7 cellular contexts compared by ENCODE assay signal in genomic region chr17:71460943-71461342, GRCh38.
DNase-seq lines count a peak whose midpoint lies in the region; ATAC-seq, FAIRE-seq and TF ChIP-seq lines count a peak whose summit lies in the region.

No MANE protein-coding gene starts in this region.

- H3K27ac ChIP-seq in endodermal cell (ENCODE audit: low read depth, low read length) = peak overlapping the region; percentile 19
- no peak overlapping the region for H3K27ac ChIP-seq in pancreas

- H3K4me1 Mint-ChIP-seq in endodermal cell = peaks cover 16% of the 10 kb centered on the region

- H3K27ac Mint-ChIP-seq in endodermal cell = no peak overlapping the region

- no peak overlapping the region for H3K4me3 Mint-ChIP-seq in endodermal cell

- intact Hi-C loops in pancreas (cut with DNase I) = loop anchor here in 1 of 3 donors (10.0 kb wide), 1 partner anchor 1074 kb away; no protein-coding TSS in a partner anchor

- no peaks in the 10 kb centered on the region for H3K9me3 Mint-ChIP-seq in endodermal cell

- 86 to 94% methylated on average over 4 of the region's 4 CpGs for WGBS in endodermal cell (ENCODE audit: insufficient coverage in 1 of 2, insufficient read length in 1 of 2), 2 experiments
- WGBS in pancreas, 2 donors = 56 to 62% methylated on average over 4 of the region's 4 CpGs

- H3K9ac ChIP-seq in endodermal cell (ENCODE audit: extremely low read depth, low read length, poor library complexity, severe bottlenecking) = no peak overlapping the region

- DNase-seq in GM06990 (ENCODE audit: extremely low read depth, insufficient read length) = no peak
- peak; percentile 78 for DNase-seq in NCI-H146 treated with DMSO at 0.1 percent for 48 hours (lab: John Stamatoyannopoulos, UW; ENCODE audit: unreplicated experiment)
- peak; percentile 85 for DNase-seq in endodermal cell
- peak in 3 of 6 donors; percentile 10 to 62 (median 48) for DNase-seq in pancreas
- DNase-seq in stimulated activated CD4-positive, alpha-beta T cell treated with anti-CD3 and anti-CD28 coated beads, Interleukin-2, amount 100 ng/mL, for 24 hours = no peak
- DNase-seq in GM20000 (ENCODE audit: low spot score) = no peak

- H3K27me3 ChIP-seq in GM06990 (replicated peaks; ENCODE audit: control insufficient read depth, insufficient read depth, low read length) (no peaks in the 10 kb centered on the region), endodermal cell (ENCODE audit: control insufficient read depth, insufficient read depth, low read length, poor library complexity, severe bottlenecking) (no peaks in the 10 kb centered on the region), pancreas (no peaks in the 10 kb centered on the region)

- H3K9me3 ChIP-seq in endodermal cell (ENCODE audit: control insufficient read depth, low read length) = no peaks in the 10 kb centered on the region
- no peaks in the 10 kb centered on the region for H3K9me3 ChIP-seq in pancreas

- FAIRE-seq in pancreas (lab: Jason Lieb, UNC) = no peak

- no peaks in the 10 kb centered on the region for H3K36me3 Mint-ChIP-seq in endodermal cell (ENCODE audit: low read depth)

- TF ChIP-seq CTCF in GM06990 (IDR thresholded peaks at IDR 0.05; ENCODE audit: insufficient read depth, low read length, poor library complexity, severe bottlenecking) (peak; percentile 18), endodermal cell (conservative IDR thresholded peaks at IDR 0.05) (peak; percentile 82), pancreas (IDR thresholded peaks at IDR 0.05) (peak; percentile 8 to 35 (median 18)), GM20000 (IDR thresholded peaks at IDR 0.05; ENCODE audit: extremely low read depth, missing control alignments) (no peak)

- peak in 3 of 4 donors; percentile 53 to 58 (median 54) for ATAC-seq in pancreas
- no peak for ATAC-seq in HG02981 (IDR thresholded peaks at IDR 0.05; ENCODE audit: unreplicated experiment)

- H3K36me3 ChIP-seq in GM06990 (ENCODE audit: control insufficient read depth, insufficient read depth, low read length) (no peaks in the 10 kb centered on the region), endodermal cell (ENCODE audit: control insufficient read depth, insufficient read depth, low read length) (no peaks in the 10 kb centered on the region), pancreas (no peaks in the 10 kb centered on the region)

- H3K4me3 ChIP-seq in GM06990 (replicated peaks; ENCODE audit: low read depth, low read length) = no peak overlapping the region
- no peak overlapping the region for H3K4me3 ChIP-seq in endodermal cell (ENCODE audit: low read length)
- no peak overlapping the region for H3K4me3 ChIP-seq in pancreas

- H3K4me1 ChIP-seq in endodermal cell (ENCODE audit: control insufficient read depth, insufficient read depth, low read length) = no peaks in the 10 kb centered on the region
- H3K4me1 ChIP-seq in pancreas = no peaks in the 10 kb centered on the region

- H3K27me3 Mint-ChIP-seq in endodermal cell (ENCODE audit: insufficient read depth) = peaks cover 8% of the 10 kb centered on the region

Comparison
In these comparisons a context has a peak if more than half of its experiments do, and no peak if none do; other contexts are left out.
1. DNase-seq: peak in NCI-H146 treated with DMSO at 0.1 percent for 48 hours (single experiment) and endodermal cell (single experiment); none in GM06990 (single experiment), stimulated activated CD4-positive, alpha-beta T cell treated with anti-CD3 and anti-CD28 coated beads, Interleukin-2, amount 100 ng/mL, for 24 hours (0 of 2) and GM20000 (single experiment).